In genomic region chr12:88707800-88708199, GRCh38 we compare ENCODE assay signal across 1 cellular context.
TF ChIP-seq lines count a peak whose summit lies in the region.

No MANE protein-coding gene starts in this region.

TF ChIP-seq in WTC11, 78 proteins besides CTCF, POLR2A, EP300 and RAD21 (continued from another document):
- TF ChIP-seq IRF1 (CRISPR knock-in tag; IDR thresholded peaks at IDR 0.05): no peak
- no peak for TF ChIP-seq NFYB (CRISPR knock-in tag; conservative IDR thresholded peaks at IDR 0.05; ENCODE audit: low read depth)
- TF ChIP-seq ZNF671 (CRISPR knock-in tag; IDR thresholded peaks at IDR 0.05): no peak
- no peak for TF ChIP-seq RELA (CRISPR knock-in tag; IDR thresholded peaks at IDR 0.05; ENCODE audit: borderline replicate concordance)
- no peak for TF ChIP-seq ZMAT4 (CRISPR knock-in tag; IDR thresholded peaks at IDR 0.05)
- no peak for TF ChIP-seq ZNF416 (CRISPR knock-in tag; IDR thresholded peaks at IDR 0.05)
- no peak for TF ChIP-seq ZNF219 (CRISPR knock-in tag; IDR thresholded peaks at IDR 0.05; ENCODE audit: borderline replicate concordance)
- no peak for TF ChIP-seq AR (CRISPR knock-in tag; IDR thresholded peaks at IDR 0.05)
- no peak for TF ChIP-seq ZNF532 (CRISPR knock-in tag; IDR thresholded peaks at IDR 0.05; ENCODE audit: borderline replicate concordance)
- no peak for TF ChIP-seq ESRRA (CRISPR knock-in tag; IDR thresholded peaks at IDR 0.05; ENCODE audit: borderline replicate concordance)
- no peak for TF ChIP-seq SMAD4 (CRISPR knock-in tag; IDR thresholded peaks at IDR 0.05)
- TF ChIP-seq USF2 (CRISPR knock-in tag; IDR thresholded peaks at IDR 0.05): no peak
- TF ChIP-seq ATF1 (CRISPR knock-in tag; IDR thresholded peaks at IDR 0.05): no peak
- no peak for TF ChIP-seq ATF3 (CRISPR knock-in tag; conservative IDR thresholded peaks at IDR 0.05)
- TF ChIP-seq E2F4 (CRISPR knock-in tag; IDR thresholded peaks at IDR 0.05; ENCODE audit: borderline replicate concordance, low read depth): no peak
- no peak for TF ChIP-seq ZBTB21 (CRISPR knock-in tag; IDR thresholded peaks at IDR 0.05; ENCODE audit: borderline replicate concordance)
- TF ChIP-seq CREM (CRISPR knock-in tag; IDR thresholded peaks at IDR 0.05): no peak
TF ChIP-seq in WTC11: peak in this region for 0.
